17 cellular contexts compared by ENCODE assay signal in the genomic region with DNA sequence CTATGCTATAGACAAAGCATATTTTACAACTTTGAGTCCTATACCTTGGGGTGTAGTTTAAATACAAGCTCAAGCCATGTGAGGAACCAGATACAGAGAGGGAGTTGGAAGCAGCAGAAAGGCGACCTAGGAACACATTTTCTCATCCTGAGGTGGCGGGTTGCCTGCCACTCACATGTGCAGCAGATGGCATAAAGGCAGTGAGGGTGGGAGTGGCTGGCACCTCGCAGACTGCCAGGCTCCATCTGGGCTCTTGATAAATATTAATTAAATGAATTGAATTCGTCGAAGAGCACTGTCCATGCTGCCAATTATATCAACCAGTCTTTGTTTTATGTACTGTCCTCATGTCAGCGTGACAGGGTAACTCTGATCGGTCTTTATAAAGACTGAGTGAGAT.
DNase-seq lines count a peak whose midpoint lies in the region; ATAC-seq and TF ChIP-seq lines count a peak whose summit lies in the region.
"Had no signal": no experiment of that assay in that cellular context is flagged by ENCODE, and none has a peak within 500 bp of the region (broad histone marks: within the 10 kb centered on the region; RNA-seq: fewer than 3 reads in every experiment).

No MANE protein-coding gene starts in this region.

- H3K4me3 ChIP-seq in brain microvascular endothelial cell (ENCODE audit: low read depth, low read length): no peak overlapping the region
- H3K4me3 ChIP-seq in MM.1S (ENCODE audit: low read length): no peak overlapping the region
- H3K4me3 ChIP-seq: BLaER1 treated with 17β-estradiol and CSF1 and Interleukin-3, amounts not matched to agents 10 nM and 100 nM; SJSA1 had no signal

- peak; percentile 20 for DNase-seq in NCI-H748 (lab: John Stamatoyannopoulos, UW; ENCODE audit: unreplicated experiment)
- DNase-seq in NCI-H748 treated with DMSO at 0.1 percent for 48 hours (lab: John Stamatoyannopoulos, UW): no peak
- DNase-seq in NCI-H2171 (lab: John Stamatoyannopoulos, UW): peak; percentile 74
- no peak for DNase-seq in brain microvascular endothelial cell
- no peak for DNase-seq in MM.1S
- DNase-seq: 8988T; CD8-positive, alpha-beta memory T cell; KBM-7; NCI-H1930; NCI-H2227 treated with DMSO at 0.1 percent for 48 hours; NCI-H774 had no signal

- ATAC-seq in SK-N-SH treated with all-trans-retinoic acid at 6 μM for 48 hours: peak; percentile 28; the same call in 1 of the 3 replicates
- no peak for ATAC-seq in HG02885 (IDR thresholded peaks at IDR 0.05; ENCODE audit: poor library complexity, unreplicated experiment)
- no peak for ATAC-seq in HG03520 (IDR thresholded peaks at IDR 0.05; ENCODE audit: unreplicated experiment)

- no peaks in the 10 kb centered on the region for H4K20me1 ChIP-seq in MM.1S (ENCODE audit: insufficient read depth, low read length)
- H4K20me1 ChIP-seq: BLaER1 treated with 17β-estradiol and CSF1 and Interleukin-3, amounts not matched to agents 10 nM and 100 nM had no signal

- H3K9me3 ChIP-seq in MM.1S (replicated peaks; ENCODE audit: insufficient read depth, low read length): no peaks in the 10 kb centered on the region
- H3K9me3 ChIP-seq: BLaER1 treated with 17β-estradiol and CSF1 and Interleukin-3, amounts not matched to agents 10 nM and 100 nM; SJSA1 had no signal

- H3K4me1 ChIP-seq in MM.1S (ENCODE audit: low read length): no peaks in the 10 kb centered on the region
- H3K4me1 ChIP-seq: BLaER1 treated with 17β-estradiol and CSF1 and Interleukin-3, amounts not matched to agents 10 nM and 100 nM had no signal

- H3K36me3 ChIP-seq in brain microvascular endothelial cell (replicated peaks): no peaks in the 10 kb centered on the region
- H3K36me3 ChIP-seq in MM.1S (replicated peaks; ENCODE audit: insufficient read depth, low read length): no peaks in the 10 kb centered on the region
- H3K36me3 ChIP-seq: BLaER1 treated with 17β-estradiol and CSF1 and Interleukin-3, amounts not matched to agents 10 nM and 100 nM; SJSA1 had no signal

- H2AFZ ChIP-seq in MM.1S (ENCODE audit: low read length): no peak overlapping the region

- no peaks in the 10 kb centered on the region for H3K27me3 ChIP-seq in brain microvascular endothelial cell (replicated peaks)
- H3K27me3 ChIP-seq in MM.1S (replicated peaks; ENCODE audit: insufficient read depth, low read length): no peaks in the 10 kb centered on the region
- H3K27me3 ChIP-seq: BLaER1 treated with 17β-estradiol and CSF1 and Interleukin-3, amounts not matched to agents 10 nM and 100 nM; SJSA1 had no signal

- H3F3A ChIP-seq in MM.1S (ENCODE audit: insufficient read depth, low read length): no peaks in the 10 kb centered on the region

- in situ Hi-C loops in brain microvascular endothelial cell (cut with HindIII; ENCODE audit: low pct_ligation_motif_present, low sequenced_read_pairs): no loop called here

- no peak overlapping the region for H3K27ac ChIP-seq in brain microvascular endothelial cell
- no peak overlapping the region for H3K27ac ChIP-seq in MM.1S (ENCODE audit: low read length)
- H3K27ac ChIP-seq: BLaER1 treated with 17β-estradiol and CSF1 and Interleukin-3, amounts not matched to agents 10 nM and 100 nM; RWPE1; SJSA1 had no signal

- TF ChIP-seq CTCF in brain microvascular endothelial cell (IDR thresholded peaks at IDR 0.05; ENCODE audit: low read depth, low read length, missing control alignments) (no peak), MM.1S (IDR thresholded peaks at IDR 0.05; ENCODE audit: low read length) (no peak)

- H3K4me2 ChIP-seq in MM.1S (ENCODE audit: low read depth, low read length): no peak overlapping the region
- H3K4me2 ChIP-seq: BLaER1 treated with 17β-estradiol and CSF1 and Interleukin-3, amounts not matched to agents 10 nM and 100 nM had no signal

- no peak overlapping the region for H3K9ac ChIP-seq in MM.1S (ENCODE audit: low read length)
- H3K9ac ChIP-seq: BLaER1 treated with 17β-estradiol and CSF1 and Interleukin-3, amounts not matched to agents 10 nM and 100 nM had no signal

- no peaks in the 10 kb centered on the region for H3K79me2 ChIP-seq in MM.1S (ENCODE audit: low read length)

- H3K9me2 ChIP-seq in MM.1S (replicated peaks; ENCODE audit: insufficient read depth, low read length): no peaks in the 10 kb centered on the region

TF ChIP-seq in SK-N-SH treated with all-trans-retinoic acid at 6 μM for 48 hours, 23 proteins besides CTCF, POLR2A, EP300 and RAD21:
- TF ChIP-seq, protein P1, sequence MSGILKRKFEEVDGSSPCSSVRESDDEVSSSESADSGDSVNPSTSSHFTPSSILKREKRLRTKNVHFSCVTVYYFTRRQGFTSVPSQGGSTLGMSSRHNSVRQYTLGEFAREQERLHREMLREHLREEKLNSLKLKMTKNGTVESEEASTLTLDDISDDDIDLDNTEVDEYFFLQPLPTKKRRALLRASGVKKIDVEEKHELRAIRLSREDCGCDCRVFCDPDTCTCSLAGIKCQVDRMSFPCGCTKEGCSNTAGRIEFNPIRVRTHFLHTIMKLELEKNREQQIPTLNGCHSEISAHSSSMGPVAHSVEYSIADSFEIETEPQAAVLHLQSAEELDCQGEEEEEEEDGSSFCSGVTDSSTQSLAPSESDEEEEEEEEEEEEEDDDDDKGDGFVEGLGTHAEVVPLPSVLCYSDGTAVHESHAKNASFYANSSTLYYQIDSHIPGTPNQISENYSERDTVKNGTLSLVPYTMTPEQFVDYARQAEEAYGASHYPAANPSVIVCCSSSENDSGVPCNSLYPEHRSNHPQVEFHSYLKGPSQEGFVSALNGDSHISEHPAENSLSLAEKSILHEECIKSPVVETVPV (CRISPR knock-in tag; IDR thresholded peaks at IDR 0.05): no peak
- TF ChIP-seq TCF4 (CRISPR knock-in tag; IDR thresholded peaks at IDR 0.05; ENCODE audit: borderline replicate concordance): peak; percentile 29; the same call in 1 of the 2 replicates
TF ChIP-seq in SK-N-SH treated with all-trans-retinoic acid at 6 μM for 48 hours: peak in this region for 1.

Comparison
In these comparisons a context has a peak if more than half of its experiments do, and no peak if none do; other contexts are left out.
1. DNase-seq: peak in NCI-H748 (single experiment) and NCI-H2171 (single experiment); none in NCI-H748 treated with DMSO at 0.1 percent for 48 hours (single experiment), brain microvascular endothelial cell (single experiment) and MM.1S (single experiment).